10 cellular contexts compared by ENCODE assay signal in the genomic region with DNA sequence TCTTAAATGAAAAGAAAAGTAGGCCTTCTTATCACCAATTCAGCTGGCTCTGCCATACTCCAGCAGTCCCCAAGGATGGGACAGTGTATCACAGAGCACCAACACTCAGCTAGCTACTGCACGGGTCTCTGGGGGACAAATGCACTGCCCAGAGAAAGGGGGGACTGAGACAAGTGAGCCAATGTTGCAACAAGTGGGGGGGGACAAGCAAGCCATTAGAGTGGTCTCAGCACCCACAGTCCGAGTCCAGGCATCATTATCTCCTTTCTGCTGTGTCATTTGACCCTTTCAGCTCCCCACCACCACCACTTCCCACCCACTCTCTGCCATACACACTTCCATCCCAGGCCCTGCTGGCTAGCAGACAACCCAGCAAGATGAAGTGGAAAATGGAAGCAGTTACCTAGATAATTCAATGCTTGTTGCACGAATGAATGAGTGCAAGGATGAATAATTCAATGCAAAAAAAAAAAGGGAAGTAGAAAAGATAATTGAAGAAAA. TPM values are rescaled to one million over a fixed set of nuclear protein-coding genes. Genes with fewer than 3 reads are reported as not detected.
"Had no signal": no experiment of that assay in that cellular context is flagged by ENCODE, and none has a peak within 500 bp of the region (broad histone marks: within the 10 kb centered on the region; RNA-seq: fewer than 3 reads in every experiment).

No MANE protein-coding gene starts in this region.

- H3K27ac Mint-ChIP-seq: GM23338, H9, HFFc6 had no signal

- H2AFZ ChIP-seq: GM23338 had no signal

- DNase-seq: H9, HCEC 1CT, HFFc6, IMR-90 had no signal

- H3K4me2 ChIP-seq: GM23338 had no signal

- H3K4me3 ChIP-seq: GM23338, K562 had no signal

- ATAC-seq: GM23338, K562 had no signal

- FAIRE-seq: H1, H54, HTR-8/SVneo, K562 had no signal

- H3K9me3 Mint-ChIP-seq: GM23338, H9, HFFc6 had no signal

- H3K4me3 Mint-ChIP-seq: GM23338, H9, HFFc6 had no signal

RNA-seq across cellular contexts. Expression of a gene that starts 7.0 kb away (rescaled TPM):
- total RNA-seq: HFFc6, HT-29, IMR-90, K562 had no signal
- polyA plus RNA-seq: IMR-90, K562 had no signal
